ENCODE assay signal across 13 cellular contexts in the genomic region with DNA sequence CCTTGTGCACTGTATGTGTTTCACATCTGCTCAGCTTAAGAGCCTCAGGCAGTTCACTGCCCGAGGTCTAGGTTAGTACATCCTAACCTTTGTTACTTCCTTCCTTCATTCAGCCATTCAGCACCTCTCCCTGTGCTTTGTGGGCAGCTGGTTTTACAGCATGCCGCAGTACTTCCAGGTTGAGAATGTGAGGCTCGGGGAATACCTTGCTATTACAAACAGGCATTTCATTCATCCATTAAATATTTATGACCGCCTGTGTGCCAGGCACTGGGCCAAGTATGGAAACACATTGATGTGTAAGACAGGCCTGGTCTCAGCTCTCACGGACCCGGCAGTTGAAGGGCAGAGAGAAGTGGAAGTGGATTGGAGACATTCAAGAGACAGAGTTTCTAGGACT.
DNase-seq lines count a peak whose midpoint lies in the region; ATAC-seq, FAIRE-seq and TF ChIP-seq lines count a peak whose summit lies in the region.
"Had no signal": no experiment of that assay in that cellular context is flagged by ENCODE, and none has a peak within 500 bp of the region (broad histone marks: within the 10 kb centered on the region; RNA-seq: fewer than 3 reads in every experiment).

No MANE protein-coding gene starts in this region.

- TF ChIP-seq CTCF in CD4-positive, alpha-beta T cell (IDR thresholded peaks at IDR 0.05), result no peak
- no peak for TF ChIP-seq CTCF in kidney (IDR thresholded peaks at IDR 0.05; ENCODE audit: borderline replicate concordance, extremely low read depth, insufficient read depth)

- H3K36me3 Mint-ChIP-seq in CD4-positive, alpha-beta T cell (ENCODE audit: low read depth), result peaks cover 97% of the 10 kb centered on the region
- H3K36me3 Mint-ChIP-seq in IgD-negative memory B cell, result peaks cover 3% of the 10 kb centered on the region

- no peak overlapping the region for H3K27ac ChIP-seq in CD4-positive, alpha-beta T cell (ENCODE audit: low read depth, low read length)
- H3K27ac ChIP-seq in kidney (ENCODE audit: low read depth in 2 of 2, low read length in 2 of 2), result no peak overlapping the region
- H3K27ac ChIP-seq: ascending aorta had no signal

- CTCF ChIA-PET in CD4-positive, alpha-beta T cell (lab: Charles Lee), result interaction anchor here (0.7 to 1.7 kb wide), 2 partner anchors 131 to 1538 kb away, joined by 3 to 7 read pairs; no protein-coding TSS in a partner anchor
- CTCF ChIA-PET in HEK293T (lab: Yijun Ruan, JAX), result interaction anchor here (1.6 kb wide), 1 partner anchor 131 kb away, joined by 5 read pairs; no protein-coding TSS in a partner anchor

- no peak for FAIRE-seq in kidney (lab: Jason Lieb, UNC)

- no peak overlapping the region for H3K9ac ChIP-seq in kidney (ENCODE audit: low read length in 2 of 2)

- no peak for DNase-seq in CD4-positive, alpha-beta T cell
- DNase-seq in astrocyte of the hippocampus (ENCODE audit: low read depth, low spot score) (peak; percentile 92), kidney (peak; percentile 79), hepatic stellate cell (ENCODE audit: low spot score) (no peak), SIG-M5 (lab: John Stamatoyannopoulos, UW) (no peak), HEK293T (ENCODE audit: extremely low spot score) (no peak)
- no peak for DNase-seq in activated CD8-positive, alpha-beta memory T cell treated with anti-CD3 and anti-CD28 coated beads for 24 hours
- DNase-seq: C1 segment of cervical spinal cord; stimulated activated CD4-positive, alpha-beta T cell treated with anti-CD3 and anti-CD28 coated beads, Interleukin-2, amount 100 ng/mL, for 24 hours; T-helper 2 cell had no signal

- no peak for ATAC-seq in CD4-positive, alpha-beta T cell (ENCODE audit: poor library complexity)
- ATAC-seq: left lobe of liver had no signal

- intact Hi-C loops in CD4-positive, alpha-beta T cell (cut with DNase I, micrococcal nuclease), result loop anchor here (5.0 to 10.0 kb wide), 2 partner anchors 32 to 805 kb away; no protein-coding TSS in a partner anchor
- intact Hi-C loops in kidney (cut with DNase I), result no loop called here

- H3K4me3 ChIP-seq in kidney (ENCODE audit: low read length in 2 of 2), result no peak overlapping the region
- H3K4me3 ChIP-seq: ascending aorta had no signal

- H3K27me3 Mint-ChIP-seq in CD4-positive, alpha-beta T cell, result no peaks in the 10 kb centered on the region
- no peaks in the 10 kb centered on the region for H3K27me3 Mint-ChIP-seq in IgD-negative memory B cell

- peaks cover 4 to 15% of the 10 kb centered on the region in 2 donors for H3K36me3 ChIP-seq in kidney (ENCODE audit: control insufficient read depth in 1 of 2, insufficient read depth in 2 of 2, low read length in 2 of 2)

- no peak overlapping the region for H3K4me3 Mint-ChIP-seq in CD4-positive, alpha-beta T cell
- peak overlapping the region in 1 of 4 donors; percentile 57 for H3K4me3 Mint-ChIP-seq in IgD-negative memory B cell

- no peaks in the 10 kb centered on the region for H3K27me3 ChIP-seq in CD4-positive, alpha-beta T cell (ENCODE audit: control insufficient read depth, insufficient read depth, low read length)
- H3K27me3 ChIP-seq: ascending aorta had no signal

- H3K4me1 ChIP-seq in kidney (ENCODE audit: control insufficient read depth in 1 of 2, insufficient read depth in 1 of 2, low read depth in 1 of 2, low read length in 2 of 2), result peaks cover 0 to 3% of the 10 kb centered on the region in 2 donors
- H3K4me1 ChIP-seq: ascending aorta had no signal

- POLR2A ChIA-PET in CD4-positive, alpha-beta T cell (lab: Charles Lee), result no interaction called here
- POLR2A ChIA-PET in HEK293T (lab: Yijun Ruan, JAX), result no interaction called here

- peaks cover 62% of the 10 kb centered on the region for H3K4me1 Mint-ChIP-seq in CD4-positive, alpha-beta T cell (ENCODE audit: low read depth)
- H3K4me1 Mint-ChIP-seq in IgD-negative memory B cell, result peaks cover 35 to 67% (median 51%) of the 10 kb centered on the region in 3 donors

- no peaks in the 10 kb centered on the region for H3K9me3 Mint-ChIP-seq in CD4-positive, alpha-beta T cell
- no peaks in the 10 kb centered on the region for H3K9me3 Mint-ChIP-seq in IgD-negative memory B cell

- no peaks in the 10 kb centered on the region for H3K9me3 ChIP-seq in CD4-positive, alpha-beta T cell (ENCODE audit: control insufficient read depth, low read length)
- H3K9me3 ChIP-seq in kidney (ENCODE audit: control insufficient read depth in 1 of 2, low read length in 2 of 2), result no peaks in the 10 kb centered on the region
- H3K9me3 ChIP-seq: ascending aorta had no signal

- H3K27ac Mint-ChIP-seq in CD4-positive, alpha-beta T cell, result peak overlapping the region; percentile 48
- H3K27ac Mint-ChIP-seq in IgD-negative memory B cell, result peak overlapping the region; percentile 39 to 68 (median 54)

TF ChIP-seq in HEK293T, 16 proteins besides CTCF, POLR2A, EP300 and RAD21:
- TF ChIP-seq, protein P1, sequence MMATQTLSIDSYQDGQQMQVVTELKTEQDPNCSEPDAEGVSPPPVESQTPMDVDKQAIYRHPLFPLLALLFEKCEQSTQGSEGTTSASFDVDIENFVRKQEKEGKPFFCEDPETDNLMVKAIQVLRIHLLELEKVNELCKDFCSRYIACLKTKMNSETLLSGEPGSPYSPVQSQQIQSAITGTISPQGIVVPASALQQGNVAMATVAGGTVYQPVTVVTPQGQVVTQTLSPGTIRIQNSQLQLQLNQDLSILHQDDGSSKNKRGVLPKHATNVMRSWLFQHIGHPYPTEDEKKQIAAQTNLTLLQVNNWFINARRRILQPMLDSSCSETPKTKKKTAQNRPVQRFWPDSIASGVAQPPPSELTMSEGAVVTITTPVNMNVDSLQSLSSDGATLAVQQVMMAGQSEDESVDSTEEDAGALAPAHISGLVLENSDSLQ (IDR thresholded peaks at IDR 0.05), result no peak
- TF ChIP-seq HDGF (IDR thresholded peaks at IDR 0.05; ENCODE audit: borderline replicate concordance), result no peak
- no peak for TF ChIP-seq L3MBTL2 (conservative IDR thresholded peaks at IDR 0.05)
- no peak for TF ChIP-seq CTBP1 (IDR thresholded peaks at IDR 0.05; ENCODE audit: borderline replicate concordance)
- TF ChIP-seq LEF1 (IDR thresholded peaks at IDR 0.05; ENCODE audit: borderline replicate concordance), result no peak
- TF ChIP-seq NFRKB (IDR thresholded peaks at IDR 0.05), result no peak
- no peak for TF ChIP-seq BHLHE40 (IDR thresholded peaks at IDR 0.05; ENCODE audit: borderline replicate concordance)
- TF ChIP-seq TARDBP (IDR thresholded peaks at IDR 0.05), result no peak
- no peak for TF ChIP-seq FOXK2 (IDR thresholded peaks at IDR 0.05)
- TF ChIP-seq SUZ12 (IDR thresholded peaks at IDR 0.05), result no peak
- TF ChIP-seq FOXM1 (IDR thresholded peaks at IDR 0.05; ENCODE audit: borderline replicate concordance), result no peak
- TF ChIP-seq FOXA1 (IDR thresholded peaks at IDR 0.05), result no peak
- no peak for TF ChIP-seq ZNF384 (IDR thresholded peaks at IDR 0.05)
- TF ChIP-seq ARNT (IDR thresholded peaks at IDR 0.05), result no peak
- no peak for TF ChIP-seq ELF4 (IDR thresholded peaks at IDR 0.05)
- TF ChIP-seq SP1 (IDR thresholded peaks at IDR 0.05), result no peak

Comparison
In these comparisons a context has a peak if more than half of its experiments do, and no peak if none do; other contexts are left out.
1. DNase-seq: peak in astrocyte of the hippocampus (single experiment) and kidney (single experiment); none in CD4-positive, alpha-beta T cell (0 of 10), hepatic stellate cell (single experiment), activated CD8-positive, alpha-beta memory T cell treated with anti-CD3 and anti-CD28 coated beads for 24 hours (single experiment), SIG-M5 (single experiment) and HEK293T (single experiment).